8 cellular contexts compared by ENCODE assay signal in genomic region chr11:59615637-59616395, GRCh38. TPM values are rescaled to one million over a fixed set of nuclear protein-coding genes. Genes with fewer than 3 reads are reported as not detected.
DNase-seq lines count a peak whose midpoint lies in the region; ATAC-seq lines count a peak whose summit lies in the region.

OSBP (minus strand) TSS chr11:59615774; CDS start chr11:59615664, 110 bp downstream.

- no peaks in the 10 kb centered on the region for H3K36me3 ChIP-seq in rectal smooth muscle tissue (ENCODE audit: control insufficient read depth, insufficient read depth, low read length)
- no peaks in the 10 kb centered on the region for H3K36me3 ChIP-seq in aorta (ENCODE audit: control insufficient read depth in 1 of 2, insufficient read depth in 2 of 2, low read length in 1 of 2)

- ATAC-seq in GM18508 (IDR thresholded peaks at IDR 0.05; ENCODE audit: insufficient read depth, unreplicated experiment) (peak; percentile 89), HG03025 (IDR thresholded peaks at IDR 0.05; ENCODE audit: low FRiP score, unreplicated experiment) (peak; percentile 86), aorta (ENCODE audit: low FRiP score) (peak; percentile 97)

- H3K27me3 ChIP-seq in rectal smooth muscle tissue (ENCODE audit: control insufficient read depth, insufficient read depth, low read length) (no peaks in the 10 kb centered on the region), aorta (ENCODE audit: control insufficient read depth in 1 of 2, insufficient read depth in 2 of 2, low read length in 1 of 2) (no peaks in the 10 kb centered on the region)

- peaks cover 14% of the 10 kb centered on the region for H3K4me1 ChIP-seq in rectal smooth muscle tissue (ENCODE audit: control insufficient read depth, insufficient read depth, low read length)
- peaks cover 1 to 3% of the 10 kb centered on the region in 2 donors for H3K4me1 ChIP-seq in aorta (ENCODE audit: control insufficient read depth in 1 of 2, insufficient read depth in 2 of 2, low read length in 2 of 2)

- DNase-seq in NCI-H2081 (lab: John Stamatoyannopoulos, UW): peak; percentile 100
- peak; percentile 99 for DNase-seq in T1000 (lab: John Stamatoyannopoulos, UW)
- DNase-seq in astrocyte of the hippocampus (ENCODE audit: low read depth, low spot score): peak; percentile 100
- DNase-seq in hepatic stellate cell (ENCODE audit: low spot score): peak; percentile 99
- peak; percentile 99 to 100 for DNase-seq in aorta

- H3K4me3 ChIP-seq in rectal smooth muscle tissue (ENCODE audit: low read length) (peak within 1 kb of the TSS; percentile 90), aorta (ENCODE audit: low read length in 2 of 2) (peak within 1 kb of the TSS; percentile 58 to 68)

- no peaks in the 10 kb centered on the region for H3K9me3 ChIP-seq in aorta (ENCODE audit: control insufficient read depth, low read length)

- H3K9ac ChIP-seq in rectal smooth muscle tissue (ENCODE audit: low read length): peak within 1 kb of the TSS; percentile 91

- intact Hi-C loops in aorta (cut with DNase I): loop anchor here in 1 of 2 donors (1.0 to 5.0 kb wide), 2 partner anchors 53 to 64 kb away; partner anchors contain the start of gene PATL1

- WGBS in aorta, 2 donors: 0% methylated on average over 49 to 55 of the region's 55 CpGs

- H3K27ac ChIP-seq in rectal smooth muscle tissue (ENCODE audit: low read depth, low read length) (peak within 1 kb of the TSS; percentile 98), aorta (ENCODE audit: low read depth in 1 of 2, low read length in 2 of 2) (peak within 1 kb of the TSS; percentile 89 to 93)

RNA-seq across cellular contexts. Expression of gene OSBP, which starts in this region (rescaled TPM):
- 10 to 100 TPM; 40.4 to 42.4 TPM for total RNA-seq in aorta
- polyA plus RNA-seq in aorta: 10 to 100 TPM; 15.0 to 19.5 TPM

Comparison
In these comparisons a context has a peak if more than half of its experiments do, and no peak if none do; other contexts are left out.
1. Peak in every context shown above with its lines: DNase-seq, ATAC-seq, H3K4me3 ChIP-seq and H3K27ac ChIP-seq.